In genomic region chr5:148238395-148238794, GRCh38 we compare ENCODE assay signal across 26 cellular contexts. TPM values are rescaled to one million over a fixed set of nuclear protein-coding genes. Genes with fewer than 3 reads are reported as not detected.
DNase-seq lines count a peak whose midpoint lies in the region; TF ChIP-seq lines count a peak whose summit lies in the region.
"Had no signal": no experiment of that assay in that cellular context is flagged by ENCODE, and none has a peak within 500 bp of the region (broad histone marks: within the 10 kb centered on the region; RNA-seq: fewer than 3 reads in every experiment).

TSS of gene MARCOL (plus strand) at chr5:148238525. CDS start at chr5:148238598, 73 bp downstream.

- peaks cover 28% of the 10 kb centered on the region for H3K27me3 Mint-ChIP-seq in mesothelial cell of epicardium (ENCODE audit: low read depth)
- H3K27me3 Mint-ChIP-seq: CD4-positive, CD25-positive, alpha-beta regulatory T cell had no signal

- no peaks in the 10 kb centered on the region for H3F3A ChIP-seq in MM.1S (ENCODE audit: insufficient read depth, low read length)

- TF ChIP-seq CTCF in MM.1S (IDR thresholded peaks at IDR 0.05; ENCODE audit: low read length), result no peak
- no peak for TF ChIP-seq CTCF in mesothelial cell of epicardium (IDR thresholded peaks at IDR 0.05; ENCODE audit: unreplicated experiment)
- TF ChIP-seq CTCF in GM20000 (IDR thresholded peaks at IDR 0.05; ENCODE audit: extremely low read depth, missing control alignments), result no peak

- H3K4me3 ChIP-seq in MM.1S (ENCODE audit: low read length), result 0 out of 2 replicates have a peak within 1 kb of the TSS, but pooled peaks have one; percentile 13
- H3K4me3 ChIP-seq: BLaER1, GM12878 had no signal

- no peaks in the 10 kb centered on the region for H3K4me1 ChIP-seq in MM.1S (ENCODE audit: low read length)
- H3K4me1 ChIP-seq: BE2C, BLaER1, Caco-2 had no signal

- H3K27me3 ChIP-seq in MM.1S (replicated peaks; ENCODE audit: insufficient read depth, low read length), result no peaks in the 10 kb centered on the region
- H3K27me3 ChIP-seq: BLaER1 had no signal

- H3K9me3 Mint-ChIP-seq in mesothelial cell of epicardium, result peaks cover 5% of the 10 kb centered on the region
- H3K9me3 Mint-ChIP-seq: CD14-positive monocyte; CD8-positive, alpha-beta memory T cell had no signal

- no peaks in the 10 kb centered on the region for H3K9me2 ChIP-seq in MM.1S (replicated peaks; ENCODE audit: insufficient read depth, low read length)

- H3K4me2 ChIP-seq in MM.1S (ENCODE audit: low read depth, low read length), result peak within 1 kb of the TSS; percentile 41
- H3K4me2 ChIP-seq: BLaER1 had no signal

- H3K79me2 ChIP-seq in MM.1S (ENCODE audit: low read length), result no peaks in the 10 kb centered on the region

- H3K4me3 Mint-ChIP-seq in mesothelial cell of epicardium, result no peak within 1 kb of the TSS
- H3K4me3 Mint-ChIP-seq: CD14-positive monocyte; CD4-positive, alpha-beta memory T cell; CD4-positive, CD25-positive, alpha-beta regulatory T cell; CD8-positive, alpha-beta memory T cell had no signal

- no peaks in the 10 kb centered on the region for H4K20me1 ChIP-seq in MM.1S (ENCODE audit: insufficient read depth, low read length)
- H4K20me1 ChIP-seq: BLaER1 had no signal

- H3K36me3 ChIP-seq in MM.1S (replicated peaks; ENCODE audit: insufficient read depth, low read length), result no peaks in the 10 kb centered on the region
- H3K36me3 ChIP-seq: BE2C, BLaER1 had no signal

- no peak within 1 kb of the TSS for H3K27ac ChIP-seq in MM.1S (ENCODE audit: low read length)
- H3K27ac ChIP-seq: BLaER1 had no signal

- no peaks in the 10 kb centered on the region for H3K9me3 ChIP-seq in MM.1S (replicated peaks; ENCODE audit: insufficient read depth, low read length)
- H3K9me3 ChIP-seq: BE2C, BLaER1, Caco-2 had no signal

- peak within 1 kb of the TSS; percentile 65 for H3K27ac Mint-ChIP-seq in mesothelial cell of epicardium
- H3K27ac Mint-ChIP-seq: CD14-positive monocyte; CD4-positive, alpha-beta memory T cell; CD4-positive, CD25-positive, alpha-beta regulatory T cell; CD8-positive, alpha-beta memory T cell had no signal

- peak; percentile 58 for DNase-seq in MM.1S
- peak; percentile 40 for DNase-seq in OCI-M1 (lab: John Stamatoyannopoulos, UW)
- no peak for DNase-seq in mesothelial cell of epicardium (ENCODE audit: low spot score in 2 of 2, unreplicated experiment in 2 of 2)
- no peak for DNase-seq in NCI-H146 (lab: John Stamatoyannopoulos, UW)
- DNase-seq in stimulated activated CD8-positive, alpha-beta memory T cell treated with anti-CD3 and anti-CD28 coated beads, Interleukin-4, amount 100 ng/mL, for 48 hours, result no peak
- DNase-seq in GM20000 (ENCODE audit: low spot score), result no peak
- DNase-seq: 8988T; ACHN; BE2C; C1 segment of cervical spinal cord; Caco-2; Calu3; CD4-positive, alpha-beta memory T cell; CD4-positive, CD25-positive, alpha-beta regulatory T cell; CD8-positive, alpha-beta memory T cell; DMS53; DMS79; DND-41; EL; GDM1 had no signal

- peaks cover 19% of the 10 kb centered on the region for H3K4me1 Mint-ChIP-seq in mesothelial cell of epicardium
- H3K4me1 Mint-ChIP-seq: CD14-positive monocyte; CD4-positive, alpha-beta memory T cell; CD4-positive, CD25-positive, alpha-beta regulatory T cell; CD8-positive, alpha-beta memory T cell had no signal

- no peaks in the 10 kb centered on the region for H3K36me3 Mint-ChIP-seq in mesothelial cell of epicardium
- H3K36me3 Mint-ChIP-seq: CD14-positive monocyte; CD4-positive, alpha-beta memory T cell; CD4-positive, CD25-positive, alpha-beta regulatory T cell; CD8-positive, alpha-beta memory T cell had no signal

- H2AFZ ChIP-seq in MM.1S (ENCODE audit: low read length), result peak within 1 kb of the TSS; percentile 57

- H3K9ac ChIP-seq in MM.1S (ENCODE audit: low read length), result no peak within 1 kb of the TSS
- H3K9ac ChIP-seq: BLaER1 had no signal

RNA-seq across cellular contexts. Expression of gene MARCOL, which starts in this region (rescaled TPM):
- total RNA-seq in mesothelial cell of epicardium, result 0.18 TPM in 1 of 3 replicates, not detected in the others
- total RNA-seq: A673; Caco-2; Calu3; CD4-positive, alpha-beta memory T cell; CD4-positive, CD25-positive, alpha-beta regulatory T cell; CD8-positive, alpha-beta memory T cell; Daoy; G401; GM12878 had no signal

Comparison
In these comparisons a context has a peak if more than half of its experiments do, and no peak if none do; other contexts are left out.
1. DNase-seq: peak in MM.1S (single experiment) and OCI-M1 (single experiment); none in mesothelial cell of epicardium (0 of 2), NCI-H146 (single experiment), stimulated activated CD8-positive, alpha-beta memory T cell treated with anti-CD3 and anti-CD28 coated beads, Interleukin-4, amount 100 ng/mL, for 48 hours (single experiment) and GM20000 (single experiment).